Comparison of ENCODE assay signal across 22 cellular contexts in genomic region chr13:40622761-40623160, GRCh38. TPM values are rescaled to one million over a fixed set of nuclear protein-coding genes. Genes with fewer than 3 reads are reported as not detected.
DNase-seq lines count a peak whose midpoint lies in the region; ATAC-seq lines count a peak whose summit lies in the region.
"Had no signal": no experiment of that assay in that cellular context is flagged by ENCODE, and none has a peak within 500 bp of the region (broad histone marks: within the 10 kb centered on the region; RNA-seq: fewer than 3 reads in every experiment).

No MANE protein-coding gene starts in this region.

- CTCF ChIA-PET in activated CD4-positive, alpha-beta memory T cell treated with anti-CD3 and anti-CD28 coated beads for 36 hours (lab: Charles Lee), result no interaction called here
- CTCF ChIA-PET in activated CD4-positive, alpha-beta memory T cell treated with anti-CD3 and anti-CD28 coated beads, Interleukin-2, amount 10 ng/mL, durations not matched to agents 7 days and 5 days (lab: Charles Lee), result interaction anchor here (0.7 kb wide), 1 partner anchor 61 kb away, joined by 3 read pairs; no protein-coding TSS in a partner anchor
- CTCF ChIA-PET in CD8-positive, alpha-beta memory T cell (lab: Charles Lee), result no interaction called here
- CTCF ChIA-PET in naive thymus-derived CD4-positive, alpha-beta T cell (lab: Charles Lee), result interaction anchor here (1.5 kb wide), 1 partner anchor 45 kb away, joined by 4 read pairs; no protein-coding TSS in a partner anchor

- intact Hi-C loops in activated CD4-positive, alpha-beta memory T cell treated with anti-CD3 and anti-CD28 coated beads for 36 hours (cut with micrococcal nuclease), result no loop called here
- intact Hi-C loops in naive thymus-derived CD4-positive, alpha-beta T cell (cut with micrococcal nuclease), result loop anchor here in 1 of 2 donors (1.0 kb wide), 1 partner anchor 9 kb away; no protein-coding TSS in a partner anchor

- peaks cover 18% of the 10 kb centered on the region for H3K36me3 Mint-ChIP-seq in activated CD4-positive, alpha-beta memory T cell treated with anti-CD3 and anti-CD28 coated beads for 36 hours
- H3K36me3 Mint-ChIP-seq in activated CD4-positive, alpha-beta memory T cell treated with anti-CD3 and anti-CD28 coated beads, Interleukin-2, amount 10 ng/mL, durations not matched to agents 7 days and 5 days (ENCODE audit: low read depth), result peaks cover 50% of the 10 kb centered on the region
- H3K36me3 Mint-ChIP-seq in CD8-positive, alpha-beta memory T cell, result peaks cover 0 to 12% (median 0%) of the 10 kb centered on the region in 3 donors
- H3K36me3 Mint-ChIP-seq in activated naive CD8-positive, alpha-beta T cell treated with anti-CD3 and anti-CD28 coated beads for 36 hours, result peaks cover 46% of the 10 kb centered on the region
- peaks cover 0 to 33% (median 9%) of the 10 kb centered on the region in 5 donors for H3K36me3 Mint-ChIP-seq in naive thymus-derived CD4-positive, alpha-beta T cell

- ATAC-seq in naive thymus-derived CD4-positive, alpha-beta T cell, result no peak
- ATAC-seq in GM18870 (IDR thresholded peaks at IDR 0.05; ENCODE audit: unreplicated experiment), result no peak
- ATAC-seq: right cardiac atrium had no signal

- H3K4me3 Mint-ChIP-seq in activated CD4-positive, alpha-beta memory T cell treated with anti-CD3 and anti-CD28 coated beads for 36 hours, result no peak overlapping the region
- H3K4me3 Mint-ChIP-seq in activated CD4-positive, alpha-beta memory T cell treated with anti-CD3 and anti-CD28 coated beads, Interleukin-2, amount 10 ng/mL, durations not matched to agents 7 days and 5 days, result no peak overlapping the region
- H3K4me3 Mint-ChIP-seq in CD8-positive, alpha-beta memory T cell, result peak overlapping the region in 2 of 7 donors; percentile 19 to 27
- no peak overlapping the region for H3K4me3 Mint-ChIP-seq in activated naive CD8-positive, alpha-beta T cell treated with anti-CD3 and anti-CD28 coated beads for 36 hours
- H3K4me3 Mint-ChIP-seq in naive thymus-derived CD4-positive, alpha-beta T cell, result peak overlapping the region in 9 of 10 donors; percentile 5 to 73 (median 58)
- H3K4me3 Mint-ChIP-seq: activated T-helper 1 cell treated with anti-CD3 and anti-CD28 coated beads, Interleukin-12 subunit alpha, Interleukin-12 subunit beta, Interleukin-2, Interleukin-4 antibody, amounts not matched to agents 30 ng/mL and 10 ng/mL and 1 ng/mL, durations not matched to agents 14 hours and 24 hours and 36 hours had no signal

- H3K27ac ChIP-seq in CD8-positive, alpha-beta memory T cell (ENCODE audit: low read depth, low read length), result no peak overlapping the region
- no peak overlapping the region for H3K27ac ChIP-seq in naive thymus-derived CD4-positive, alpha-beta T cell (ENCODE audit: low read depth, low read length)
- H3K27ac ChIP-seq: esophagus muscularis mucosa had no signal

- peak overlapping the region; percentile 35 for H3K27ac Mint-ChIP-seq in activated CD4-positive, alpha-beta memory T cell treated with anti-CD3 and anti-CD28 coated beads for 36 hours
- no peak overlapping the region for H3K27ac Mint-ChIP-seq in activated CD4-positive, alpha-beta memory T cell treated with anti-CD3 and anti-CD28 coated beads, Interleukin-2, amount 10 ng/mL, durations not matched to agents 7 days and 5 days
- peak overlapping the region; percentile 8 to 84 (median 54) for H3K27ac Mint-ChIP-seq in CD8-positive, alpha-beta memory T cell
- peak overlapping the region; percentile 40 for H3K27ac Mint-ChIP-seq in activated naive CD8-positive, alpha-beta T cell treated with anti-CD3 and anti-CD28 coated beads for 36 hours
- peak overlapping the region in 8 of 9 donors; percentile 63 to 89 (median 74) for H3K27ac Mint-ChIP-seq in naive thymus-derived CD4-positive, alpha-beta T cell
- H3K27ac Mint-ChIP-seq: activated T-helper 1 cell treated with anti-CD3 and anti-CD28 coated beads, Interleukin-12 subunit alpha, Interleukin-12 subunit beta, Interleukin-2, Interleukin-4 antibody, amounts not matched to agents 30 ng/mL and 10 ng/mL and 1 ng/mL, durations not matched to agents 14 hours and 24 hours and 36 hours had no signal

- no peaks in the 10 kb centered on the region for H3K9me3 ChIP-seq in CD8-positive, alpha-beta memory T cell (ENCODE audit: low read length)
- H3K9me3 ChIP-seq in naive thymus-derived CD4-positive, alpha-beta T cell (ENCODE audit: control insufficient read depth in 2 of 3, low read length in 3 of 3), result no peaks in the 10 kb centered on the region
- H3K9me3 ChIP-seq: BE2C, esophagus muscularis mucosa, MG63 had no signal

- peaks cover 81% of the 10 kb centered on the region for H3K4me1 ChIP-seq in CD8-positive, alpha-beta memory T cell (ENCODE audit: insufficient read depth, low read length)
- H3K4me1 ChIP-seq in naive thymus-derived CD4-positive, alpha-beta T cell (ENCODE audit: control insufficient read depth in 2 of 2, insufficient read depth in 2 of 2, low read length in 2 of 2), result peaks cover 30 to 67% of the 10 kb centered on the region in 2 donors
- H3K4me1 ChIP-seq: BE2C had no signal

- no peaks in the 10 kb centered on the region for H3K27me3 ChIP-seq in CD8-positive, alpha-beta memory T cell (ENCODE audit: insufficient read depth, low read length, poor library complexity, severe bottlenecking)
- no peaks in the 10 kb centered on the region for H3K27me3 ChIP-seq in naive thymus-derived CD4-positive, alpha-beta T cell (ENCODE audit: control insufficient read depth in 2 of 2, insufficient read depth in 2 of 2, low read length in 2 of 2)
- H3K27me3 ChIP-seq in H7 (ENCODE audit: control insufficient read depth, insufficient read depth, low read length), result no peaks in the 10 kb centered on the region
- H3K27me3 ChIP-seq: BE2C, esophagus muscularis mucosa, MG63 had no signal

- H3K27me3 Mint-ChIP-seq in activated CD4-positive, alpha-beta memory T cell treated with anti-CD3 and anti-CD28 coated beads for 36 hours, result no peaks in the 10 kb centered on the region
- H3K27me3 Mint-ChIP-seq in activated CD4-positive, alpha-beta memory T cell treated with anti-CD3 and anti-CD28 coated beads, Interleukin-2, amount 10 ng/mL, durations not matched to agents 7 days and 5 days, result no peaks in the 10 kb centered on the region
- H3K27me3 Mint-ChIP-seq in CD8-positive, alpha-beta memory T cell, result no peaks in the 10 kb centered on the region
- H3K27me3 Mint-ChIP-seq in activated naive CD8-positive, alpha-beta T cell treated with anti-CD3 and anti-CD28 coated beads for 36 hours, result no peaks in the 10 kb centered on the region
- no peaks in the 10 kb centered on the region for H3K27me3 Mint-ChIP-seq in naive thymus-derived CD4-positive, alpha-beta T cell

- POLR2A ChIA-PET in activated CD4-positive, alpha-beta memory T cell treated with anti-CD3 and anti-CD28 coated beads for 36 hours (lab: Charles Lee), result no interaction called here
- POLR2A ChIA-PET in activated CD4-positive, alpha-beta memory T cell treated with anti-CD3 and anti-CD28 coated beads, Interleukin-2, amount 10 ng/mL, durations not matched to agents 7 days and 5 days (lab: Charles Lee), result interaction anchor here (13.0 kb wide), 1 partner anchor 42 kb away, joined by 140 read pairs; the partner anchor contains the start of gene FOXO1
- POLR2A ChIA-PET in CD8-positive, alpha-beta memory T cell (lab: Charles Lee), result interaction anchor here (1.1 kb wide), 1 partner anchor 336 kb away, joined by 3 read pairs; no protein-coding TSS in a partner anchor
- POLR2A ChIA-PET in naive thymus-derived CD4-positive, alpha-beta T cell (lab: Charles Lee), result interaction anchor here (0.8 to 0.9 kb wide), 2 partner anchors 9 to 320 kb away, joined by 3 read pairs; no protein-coding TSS in a partner anchor

- no peak overlapping the region for H3K4me3 ChIP-seq in CD8-positive, alpha-beta memory T cell (ENCODE audit: low read length)
- no peak overlapping the region for H3K4me3 ChIP-seq in naive thymus-derived CD4-positive, alpha-beta T cell (ENCODE audit: low read length)
- no peak overlapping the region for H3K4me3 ChIP-seq in H7 (ENCODE audit: insufficient read depth, low read depth, low read length)
- H3K4me3 ChIP-seq: esophagus muscularis mucosa, MG63 had no signal

- H3K36me3 ChIP-seq in CD8-positive, alpha-beta memory T cell (ENCODE audit: insufficient read depth, low read length), result no peaks in the 10 kb centered on the region
- no peaks in the 10 kb centered on the region for H3K36me3 ChIP-seq in naive thymus-derived CD4-positive, alpha-beta T cell (ENCODE audit: control insufficient read depth in 2 of 3, insufficient read depth in 3 of 3, low read length in 3 of 3)
- H3K36me3 ChIP-seq in H7 (replicated peaks; ENCODE audit: control insufficient read depth, insufficient read depth, low read length), result no peaks in the 10 kb centered on the region
- H3K36me3 ChIP-seq: BE2C, esophagus muscularis mucosa, MG63 had no signal

- no peak for DNase-seq in activated CD4-positive, alpha-beta memory T cell treated with anti-CD3 and anti-CD28 coated beads for 36 hours
- no peak for DNase-seq in activated CD4-positive, alpha-beta memory T cell treated with anti-CD3 and anti-CD28 coated beads, Interleukin-2, amount 10 ng/mL, durations not matched to agents 7 days and 5 days
- no peak for DNase-seq in CD8-positive, alpha-beta memory T cell
- DNase-seq in activated naive CD8-positive, alpha-beta T cell treated with anti-CD3 and anti-CD28 coated beads for 36 hours, result no peak
- DNase-seq in naive thymus-derived CD4-positive, alpha-beta T cell, result no peak
- no peak for DNase-seq in UCSD-AML1 (lab: John Stamatoyannopoulos, UW; ENCODE audit: unreplicated experiment)
- DNase-seq in H7, result no peak
- DNase-seq: amygdala; BE2C; caudate nucleus; effector CD4-positive, alpha-beta T cell; EL; MG63; NCI-H1436 treated with DMSO at 0.1 percent for 48 hours; NCI-H2171; NCI-H526 treated with DMSO at 0.1 percent for 48 hours; OCI-M1; right cardiac atrium; SHP77 treated with DMSO at 0.1 percent for 48 hours had no signal

- no peaks in the 10 kb centered on the region for H3K9me3 Mint-ChIP-seq in activated CD4-positive, alpha-beta memory T cell treated with anti-CD3 and anti-CD28 coated beads for 36 hours
- H3K9me3 Mint-ChIP-seq in activated CD4-positive, alpha-beta memory T cell treated with anti-CD3 and anti-CD28 coated beads, Interleukin-2, amount 10 ng/mL, durations not matched to agents 7 days and 5 days, result peaks cover 5% of the 10 kb centered on the region
- H3K9me3 Mint-ChIP-seq in CD8-positive, alpha-beta memory T cell, result no peaks in the 10 kb centered on the region
- peaks cover 5% of the 10 kb centered on the region for H3K9me3 Mint-ChIP-seq in activated naive CD8-positive, alpha-beta T cell treated with anti-CD3 and anti-CD28 coated beads for 36 hours
- no peaks in the 10 kb centered on the region for H3K9me3 Mint-ChIP-seq in naive thymus-derived CD4-positive, alpha-beta T cell
- H3K9me3 Mint-ChIP-seq: activated T-helper 1 cell treated with anti-CD3 and anti-CD28 coated beads, Interleukin-12 subunit alpha, Interleukin-12 subunit beta, Interleukin-2, Interleukin-4 antibody, amounts not matched to agents 30 ng/mL and 10 ng/mL and 1 ng/mL, durations not matched to agents 14 hours and 24 hours and 36 hours had no signal

- H3K4me1 Mint-ChIP-seq in activated CD4-positive, alpha-beta memory T cell treated with anti-CD3 and anti-CD28 coated beads for 36 hours (ENCODE audit: low read depth), result peaks cover 78% of the 10 kb centered on the region
- H3K4me1 Mint-ChIP-seq in activated CD4-positive, alpha-beta memory T cell treated with anti-CD3 and anti-CD28 coated beads, Interleukin-2, amount 10 ng/mL, durations not matched to agents 7 days and 5 days, result peaks cover 74% of the 10 kb centered on the region
- peaks cover 77 to 98% (median 95%) of the 10 kb centered on the region in 3 donors for H3K4me1 Mint-ChIP-seq in CD8-positive, alpha-beta memory T cell
- H3K4me1 Mint-ChIP-seq in activated naive CD8-positive, alpha-beta T cell treated with anti-CD3 and anti-CD28 coated beads for 36 hours, result peaks cover 81% of the 10 kb centered on the region
- peaks cover 65 to 100% (median 94%) of the 10 kb centered on the region in 7 donors for H3K4me1 Mint-ChIP-seq in naive thymus-derived CD4-positive, alpha-beta T cell

RNA-seq across cellular contexts. Expression of gene FOXO1, which starts 43.7 kb away (rescaled TPM):
- total RNA-seq in activated CD4-positive, alpha-beta memory T cell treated with anti-CD3 and anti-CD28 coated beads for 36 hours, result 10 to 100 TPM; 34.2 to 34.5 TPM
- 10 to 100 TPM; 31.6 to 32.2 TPM for total RNA-seq in activated CD4-positive, alpha-beta memory T cell treated with anti-CD3 and anti-CD28 coated beads, Interleukin-2, amount 10 ng/mL, durations not matched to agents 7 days and 5 days
- 10 to 100 TPM; 32.6 to 32.9 TPM for total RNA-seq in CD8-positive, alpha-beta memory T cell
- polyA plus RNA-seq in CD8-positive, alpha-beta memory T cell, result 56.2 TPM
- total RNA-seq in activated naive CD8-positive, alpha-beta T cell treated with anti-CD3 and anti-CD28 coated beads for 36 hours, result 10 to 100 TPM; 38.4 to 38.7 TPM
- 10 to 100 TPM; 36.4 to 97.6 (median 93.7) TPM for total RNA-seq in naive thymus-derived CD4-positive, alpha-beta T cell
- 10 to 100 TPM; 66.3 to 71.9 TPM for polyA plus RNA-seq in naive thymus-derived CD4-positive, alpha-beta T cell
- 24.3 and 34.0 TPM in 2 replicates for total RNA-seq in H7 (2014; rRNA removed; shearing (Covaris generic))

Comparison
In these comparisons a context has a peak if more than half of its experiments do, and no peak if none do; other contexts are left out.
1. CTCF ChIA-PET loops: an anchor here in activated CD4-positive, alpha-beta memory T cell treated with anti-CD3 and anti-CD28 coated beads, Interleukin-2, amount 10 ng/mL, durations not matched to agents 7 days and 5 days (0.7 kb wide) and naive thymus-derived CD4-positive, alpha-beta T cell (1.5 kb wide); none called in activated CD4-positive, alpha-beta memory T cell treated with anti-CD3 and anti-CD28 coated beads for 36 hours and CD8-positive, alpha-beta memory T cell.
2. H3K4me3 Mint-ChIP-seq: peak in naive thymus-derived CD4-positive, alpha-beta T cell (9 of 10); none in activated CD4-positive, alpha-beta memory T cell treated with anti-CD3 and anti-CD28 coated beads for 36 hours (single experiment), activated CD4-positive, alpha-beta memory T cell treated with anti-CD3 and anti-CD28 coated beads, Interleukin-2, amount 10 ng/mL, durations not matched to agents 7 days and 5 days (single experiment) and activated naive CD8-positive, alpha-beta T cell treated with anti-CD3 and anti-CD28 coated beads for 36 hours (single experiment).